Comparison of ENCODE assay signal across 8 cellular contexts in genomic region chr12:14395059-14395778, GRCh38. TPM values are rescaled to one million over a fixed set of nuclear protein-coding genes. Genes with fewer than 3 reads are reported as not detected.
A peak's percentile ranks its signal among the peaks of the same experiment; 100 is the strongest.
DNase-seq lines count a peak whose midpoint lies in the region; ATAC-seq and TF ChIP-seq lines count a peak whose summit lies in the region.

No MANE protein-coding gene starts in this region.

- no peak for TF ChIP-seq EP300 in stomach (IDR thresholded peaks at IDR 0.05)

- no peak for TF ChIP-seq POLR2A in stomach (IDR thresholded peaks at IDR 0.05)

- 23 to 32% (median 26%) methylated on average over 3 of the region's 3 CpGs for WGBS in stomach, 5 donors

- H3K27ac ChIP-seq in epithelial cell of prostate (peak overlapping the region; percentile 54), stomach (peak overlapping the region in 4 of 5 donors; percentile 52 to 73 (median 62)), WERI-Rb-1 (no peak overlapping the region)

- DNase-seq in NAMALWA (ENCODE audit: low spot score) (peak; percentile 58), epithelial cell of prostate (ENCODE audit: low read depth, low spot score) (no peak), stomach (no peak), WERI-Rb-1 (no peak), GDM1 (lab: John Stamatoyannopoulos, UW) (no peak), NK-92 (lab: John Stamatoyannopoulos, UW; ENCODE audit: unreplicated experiment) (no peak)

- no peak for TF ChIP-seq CTCF in stomach (IDR thresholded peaks at IDR 0.05)
- no peak for TF ChIP-seq CTCF in WERI-Rb-1 (IDR thresholded peaks at IDR 0.05; ENCODE audit: low read depth, low read length)

- ATAC-seq in GM18502 (IDR thresholded peaks at IDR 0.05; ENCODE audit: poor library complexity, unreplicated experiment) (peak; percentile 47), GM21786 (IDR thresholded peaks at IDR 0.05; ENCODE audit: unreplicated experiment) (peak; percentile 40)

- H3K4me3 ChIP-seq in stomach (peak overlapping the region in 3 of 4 donors; percentile 0 to 22 (median 12)), WERI-Rb-1 (ENCODE audit: low read depth, low read length) (no peak overlapping the region)

- H3K36me3 ChIP-seq in stomach, result no peaks in the 10 kb centered on the region
- no peaks in the 10 kb centered on the region for H3K36me3 ChIP-seq in WERI-Rb-1

- H3K9me3 ChIP-seq in stomach, result peaks cover 0 to 7% (median 0%) of the 10 kb centered on the region in 4 donors
- peaks cover 3% of the 10 kb centered on the region for H3K9me3 ChIP-seq in WERI-Rb-1 (ENCODE audit: severe bottlenecking)

- no peaks in the 10 kb centered on the region for H3K27me3 ChIP-seq in stomach
- no peaks in the 10 kb centered on the region for H3K27me3 ChIP-seq in WERI-Rb-1 (ENCODE audit: insufficient read depth, low read depth, severe bottlenecking)

- intact Hi-C loops in stomach (cut with DNase I; ENCODE audit: low total_unique reads), result no loop called here

- peaks cover 0 to 67% (median 40%) of the 10 kb centered on the region in 4 donors for H3K4me1 ChIP-seq in stomach

RNA-seq across cellular contexts. Expression of gene ATF7IP, which starts 29.7 kb away (rescaled TPM):
- total RNA-seq in stomach, result 10 to 100 TPM; 47.5 to 91.0 (median 84.8) TPM
- polyA plus RNA-seq in stomach, result 1 to 10 TPM; 4.9 to 6.5 (median 5.7) TPM
